8 cellular contexts compared by ENCODE assay signal in genomic region chr2:121530563-121531334, GRCh38. TPM values are rescaled to one million over a fixed set of nuclear protein-coding genes. Genes with fewer than 3 reads are reported as not detected.
DNase-seq lines count a peak whose midpoint lies in the region; ATAC-seq, FAIRE-seq and TF ChIP-seq lines count a peak whose summit lies in the region.

Gene RNU4ATAC (plus strand): TSS chr2:121530880.

- 2% methylated on average over 47 of the region's 47 CpGs for WGBS in right cardiac atrium

- H3K4me3 ChIP-seq in right cardiac atrium (ENCODE audit: low read length) (peak within 1 kb of the TSS; percentile 54), vagina (peak within 1 kb of the TSS; percentile 77 to 79)

- TF ChIP-seq POLR2A in GM12892 (IDR thresholded peaks at IDR 0.05; ENCODE audit: low read depth, low read length) (peak; percentile 100), vagina (IDR thresholded peaks at IDR 0.05) (peak in 1 of 2 donors; percentile 99)

- peak; percentile 59 for DNase-seq in GM12892 (ENCODE audit: insufficient read length)
- DNase-seq in NCI-H1436 (lab: John Stamatoyannopoulos, UW), result peak; percentile 85
- DNase-seq in T-helper 1 cell, result peak; percentile 69 to 96 (median 80)
- peak; percentile 42 to 95 (median 85) for DNase-seq in amygdala (lab: John Stamatoyannopoulos, UW)
- peak; percentile 81 to 94 (median 92) for DNase-seq in right cardiac atrium
- DNase-seq in pulmonary artery endothelial cell (ENCODE audit: low read depth, low spot score), result peak; percentile 92
- DNase-seq in vagina (ENCODE audit: extremely low spot score in 2 of 2), result peak in 1 of 2 donors; percentile 96

- H3K27ac ChIP-seq in right cardiac atrium (ENCODE audit: low read length), result peak within 1 kb of the TSS; percentile 100
- H3K27ac ChIP-seq in vagina, result peak within 1 kb of the TSS; percentile 93

- no peaks in the 10 kb centered on the region for H3K9me3 ChIP-seq in right cardiac atrium (ENCODE audit: control insufficient read depth, low read length)
- no peaks in the 10 kb centered on the region for H3K9me3 ChIP-seq in vagina

- ATAC-seq in HG02840 (IDR thresholded peaks at IDR 0.05; ENCODE audit: low FRiP score, unreplicated experiment), result peak; percentile 69
- ATAC-seq in right cardiac atrium, result peak; percentile 92 to 94

- FAIRE-seq in GM12892 (lab: Jason Lieb, UNC), result peak; percentile 50

- H3K27me3 ChIP-seq in right cardiac atrium (ENCODE audit: control insufficient read depth, insufficient read depth), result no peaks in the 10 kb centered on the region
- no peaks in the 10 kb centered on the region for H3K27me3 ChIP-seq in vagina

- H3K36me3 ChIP-seq in vagina, result no peaks in the 10 kb centered on the region

- H3K4me1 ChIP-seq in right cardiac atrium (ENCODE audit: control insufficient read depth, insufficient read depth, low read length), result peaks cover 10% of the 10 kb centered on the region
- peaks cover 58% of the 10 kb centered on the region for H3K4me1 ChIP-seq in vagina

- intact Hi-C loops in right cardiac atrium (cut with DNase I), result loop anchor here in 2 of 4 donors (2.0 to 10.0 kb wide), 4 partner anchors 64 to 187 kb away; partner anchors contain the start of gene CLASP1 (in 2 of the 2)
- intact Hi-C loops in vagina (cut with DNase I), result loop anchor here (2.0 to 10.0 kb wide), 2 partner anchors 118 to 184 kb away; partner anchors contain the start of gene CLASP1

- peak in 2 of 3 experiments; percentile 23 to 70 for TF ChIP-seq CTCF in vagina (IDR thresholded peaks at IDR 0.05)

RNA-seq across cellular contexts. Expression of gene RNU4ATAC, which starts in this region (rescaled TPM):
- not detected for polyA plus RNA-seq in GM12892 (2012; ENCODE audit: missing spikeins)
- total RNA-seq in right cardiac atrium, result 10 to 100 TPM in 1 of 4 donors, not detected in 3; 12.7 TPM
- polyA plus RNA-seq in right cardiac atrium, result not detected
- total RNA-seq in pulmonary artery endothelial cell, result under 0.01 TPM in 1 of 2 replicates, not detected in the other
- not detected for total RNA-seq in vagina

Comparison
In these comparisons a context has a peak if more than half of its experiments do, and no peak if none do; other contexts are left out.
1. Peak in DNase-seq in pulmonary artery endothelial cell; RNA of the gene not detected or under 1 TPM.